In genomic region chr2:73981081-73981968, GRCh38 we compare ENCODE assay signal across 8 cellular contexts. TPM values are rescaled to one million over a fixed set of nuclear protein-coding genes. Genes with fewer than 3 reads are reported as not detected.
DNase-seq lines count a peak whose midpoint lies in the region; ATAC-seq and TF ChIP-seq lines count a peak whose summit lies in the region.

No MANE protein-coding gene starts in this region.

- H3K27ac Mint-ChIP-seq in T-helper 2 cell treated with Interferon-gamma antibody and Interleukin-4, amounts not matched to agents 5 μg/mL and 100 μg/mL, for 36 hours, result peak overlapping the region; percentile 19

- no peak overlapping the region for H3K9ac ChIP-seq in neural cell (ENCODE audit: low read length)

- no peaks in the 10 kb centered on the region for H3K27me3 Mint-ChIP-seq in T-helper 2 cell treated with Interferon-gamma antibody and Interleukin-4, amounts not matched to agents 5 μg/mL and 100 μg/mL, for 36 hours (ENCODE audit: low read depth)

- ATAC-seq in HG03280 (IDR thresholded peaks at IDR 0.05; ENCODE audit: unreplicated experiment) (peak; percentile 38), GM18858 (IDR thresholded peaks at IDR 0.05; ENCODE audit: unreplicated experiment) (no peak)

- no peak overlapping the region for H2AFZ ChIP-seq in neural cell (ENCODE audit: low read depth, low read length)

- H3K9me2 ChIP-seq in neural cell (ENCODE audit: insufficient read depth, low read length), result no peaks in the 10 kb centered on the region

- peaks cover 43% of the 10 kb centered on the region for H3K27me3 ChIP-seq in neural cell (ENCODE audit: insufficient read depth, low read depth, low read length)

- H3K4me3 ChIP-seq in neural cell (ENCODE audit: low read length), result peak overlapping the region; percentile 42

- H3K27ac ChIP-seq in neural cell (ENCODE audit: low read length), result no peak overlapping the region

- no peak for TF ChIP-seq EP300 in neural cell (conservative IDR thresholded peaks at IDR 0.05; ENCODE audit: poor library complexity, severe bottlenecking)

- H3K9me3 ChIP-seq in neural cell (ENCODE audit: low read length), result no peaks in the 10 kb centered on the region

- peak overlapping the region; percentile 79 for H3K4me3 Mint-ChIP-seq in T-helper 2 cell treated with Interferon-gamma antibody and Interleukin-4, amounts not matched to agents 5 μg/mL and 100 μg/mL, for 36 hours

- H3K36me3 Mint-ChIP-seq in T-helper 2 cell treated with Interferon-gamma antibody and Interleukin-4, amounts not matched to agents 5 μg/mL and 100 μg/mL, for 36 hours (ENCODE audit: low read depth), result peaks cover 7% of the 10 kb centered on the region

- no peak for TF ChIP-seq CTCF in neural cell (IDR thresholded peaks at IDR 0.05; ENCODE audit: poor library complexity, severe bottlenecking)

- H4K20me1 ChIP-seq in neural cell (ENCODE audit: insufficient read depth), result no peaks in the 10 kb centered on the region

- peaks cover 62% of the 10 kb centered on the region for H3K4me1 Mint-ChIP-seq in T-helper 2 cell treated with Interferon-gamma antibody and Interleukin-4, amounts not matched to agents 5 μg/mL and 100 μg/mL, for 36 hours (ENCODE audit: low read depth)

- H3K79me2 ChIP-seq in neural cell (replicated peaks; ENCODE audit: insufficient read depth, low read length), result peaks cover 9% of the 10 kb centered on the region

- DNase-seq in NCI-H510A treated with DMSO at 0.1 percent for 48 hours (lab: John Stamatoyannopoulos, UW) (peak; percentile 66), NCI-H510A (lab: John Stamatoyannopoulos, UW) (no peak), epidermal melanocyte (ENCODE audit: insufficient read length, low spot score) (peak; percentile 58), nucleus accumbens (lab: John Stamatoyannopoulos, UW) (no peak)
- no peak for DNase-seq in T-helper 2 cell treated with Interferon-gamma antibody and Interleukin-4, amounts not matched to agents 5 μg/mL and 100 μg/mL, for 36 hours (ENCODE audit: low spot score)

- no peak overlapping the region for H3K4me2 ChIP-seq in neural cell (ENCODE audit: low read length)

- no peaks in the 10 kb centered on the region for H3K36me3 ChIP-seq in neural cell (ENCODE audit: insufficient read depth, low read length)

- no peaks in the 10 kb centered on the region for H3F3A ChIP-seq in neural cell (ENCODE audit: insufficient read depth, low read length, poor library complexity, severe bottlenecking)

- H3K9me3 Mint-ChIP-seq in T-helper 2 cell treated with Interferon-gamma antibody and Interleukin-4, amounts not matched to agents 5 μg/mL and 100 μg/mL, for 36 hours, result no peaks in the 10 kb centered on the region

- no peak for TF ChIP-seq RAD21 in neural cell (conservative IDR thresholded peaks at IDR 0.05)

TF ChIP-seq in neural cell, 6 proteins besides CTCF, POLR2A, EP300 and RAD21:
- TF ChIP-seq REST (IDR thresholded peaks at IDR 0.05; ENCODE audit: borderline replicate concordance), result no peak
- no peak for TF ChIP-seq SMC3 (conservative IDR thresholded peaks at IDR 0.05; ENCODE audit: poor library complexity)
- no peak for TF ChIP-seq TAF1 (IDR thresholded peaks at IDR 0.05; ENCODE audit: low read depth)
- TF ChIP-seq EZH2 (IDR thresholded peaks at IDR 0.05; ENCODE audit: borderline replicate concordance, insufficient read depth, low read length, poor library complexity, severe bottlenecking), result no peak
- no peak for TF ChIP-seq MXI1 (conservative IDR thresholded peaks at IDR 0.05; ENCODE audit: poor library complexity, severe bottlenecking)
- TF ChIP-seq POLR2AphosphoS5 (IDR thresholded peaks at IDR 0.05), result no peak

RNA-seq across cellular contexts. Expression of gene TET3, which starts 3.4 kb away (rescaled TPM):
- polyA plus RNA-seq in neural cell, result 18.2 and 19.6 TPM in 2 replicates
- 46.0 and 58.6 TPM in 2 replicates for polyA minus RNA-seq in neural cell

RNA-seq across cellular contexts. Expression of gene DGUOK, which starts 54.6 kb away (rescaled TPM):
- 168 and 188 TPM in 2 replicates for polyA plus RNA-seq in neural cell
- 58.5 and 63.5 TPM in 2 replicates for polyA minus RNA-seq in neural cell

Comparison
In these comparisons a context has a peak if more than half of its experiments do, and no peak if none do; other contexts are left out.
1. DNase-seq: peak in NCI-H510A treated with DMSO at 0.1 percent for 48 hours (single experiment) and epidermal melanocyte (single experiment); none in NCI-H510A (single experiment), T-helper 2 cell treated with Interferon-gamma antibody and Interleukin-4, amounts not matched to agents 5 μg/mL and 100 μg/mL, for 36 hours (single experiment) and nucleus accumbens (0 of 56).